ENCODE assay signal across 6 cellular contexts in genomic region chr1:1325288-1326074, GRCh38. TPM values are rescaled to one million over a fixed set of nuclear protein-coding genes. Genes with fewer than 3 reads are reported as not detected.
A peak's percentile ranks its signal among the peaks of the same experiment; 100 is the strongest.
DNase-seq lines count a peak whose midpoint lies in the region; ATAC-seq and TF ChIP-seq lines count a peak whose summit lies in the region.

No MANE protein-coding gene starts in this region.

- no peaks in the 10 kb centered on the region for H3K27me3 ChIP-seq in DOHH2 (ENCODE audit: control insufficient read depth, low read length)

- no peaks in the 10 kb centered on the region for H3F3A ChIP-seq in DOHH2 (ENCODE audit: control insufficient read depth, insufficient read depth)

- DNase-seq in activated naive CD4-positive, alpha-beta T cell treated with anti-CD3 and anti-CD28 coated beads, Interleukin-2, amount 50 U/mL, for 72 hours (ENCODE audit: low spot score in 2 of 2), result no peak
- no peak for DNase-seq in ecto neural progenitor cell (ENCODE audit: low spot score)

- peaks cover 11% of the 10 kb centered on the region for H3K9me3 ChIP-seq in DOHH2 (ENCODE audit: control insufficient read depth, insufficient read depth, low read length)
- no peaks in the 10 kb centered on the region for H3K9me3 ChIP-seq in mesodermal cell (ENCODE audit: control insufficient read depth, low read length)

- H3K9me3 Mint-ChIP-seq in activated naive CD4-positive, alpha-beta T cell treated with anti-CD3 and anti-CD28 coated beads, Interleukin-2, amount 50 U/mL, for 72 hours, result peaks cover 5 to 6% of the 10 kb centered on the region in 2 donors

- no peak for ATAC-seq in activated naive CD4-positive, alpha-beta T cell treated with anti-CD3 and anti-CD28 coated beads, Interleukin-2, amount 50 U/mL, for 72 hours
- ATAC-seq in HG03565 (IDR thresholded peaks at IDR 0.05; ENCODE audit: unreplicated experiment) (no peak), GM21447 (IDR thresholded peaks at IDR 0.05; ENCODE audit: unreplicated experiment) (no peak)

- H3K36me3 ChIP-seq in DOHH2 (ENCODE audit: control insufficient read depth, low read length) (peaks cover 32% of the 10 kb centered on the region; the same call in 1 of the 2 replicates), mesodermal cell (ENCODE audit: control insufficient read depth, insufficient read depth, low read length) (peaks cover 32% of the 10 kb centered on the region)

- peaks cover 0 to 7% of the 10 kb centered on the region in 2 donors for H3K36me3 Mint-ChIP-seq in activated naive CD4-positive, alpha-beta T cell treated with anti-CD3 and anti-CD28 coated beads, Interleukin-2, amount 50 U/mL, for 72 hours

- no peaks in the 10 kb centered on the region for H3K9me2 ChIP-seq in DOHH2 (replicated peaks; ENCODE audit: control insufficient read depth, low read length)

- H3K79me2 ChIP-seq in DOHH2 (ENCODE audit: control insufficient read depth, low read length), result peaks cover 54% of the 10 kb centered on the region

- H4K20me1 ChIP-seq in DOHH2 (ENCODE audit: control insufficient read depth, insufficient read depth, low read depth, low read length), result peaks cover 18% of the 10 kb centered on the region

- H3K4me2 ChIP-seq in DOHH2 (ENCODE audit: low read length), result peak overlapping the region; percentile 88

- peaks cover 32% of the 10 kb centered on the region for H3K4me1 ChIP-seq in DOHH2 (ENCODE audit: control insufficient read depth, low read length)
- H3K4me1 ChIP-seq in mesodermal cell (ENCODE audit: control insufficient read depth, insufficient read depth, low read length, poor library complexity, severe bottlenecking), result peaks cover 21% of the 10 kb centered on the region

- peak overlapping the region; percentile 82 for H3K4me3 ChIP-seq in DOHH2 (ENCODE audit: low read length)
- peak overlapping the region; percentile 73 for H3K4me3 ChIP-seq in mesodermal cell (ENCODE audit: extremely low read depth, insufficient read depth, low read length, poor library complexity, severe bottlenecking)

- TF ChIP-seq CTCF in DOHH2 (IDR thresholded peaks at IDR 0.05; ENCODE audit: low read depth, low read length, poor library complexity, severe bottlenecking), result no peak

- 79% methylated on average over 13 to 15 of the region's 16 CpGs for WGBS in mesodermal cell (ENCODE audit: insufficient coverage in 2 of 2), 2 experiments

- peak overlapping the region; percentile 72 to 87 for H3K27ac Mint-ChIP-seq in activated naive CD4-positive, alpha-beta T cell treated with anti-CD3 and anti-CD28 coated beads, Interleukin-2, amount 50 U/mL, for 72 hours

- H3K27ac ChIP-seq in DOHH2 (ENCODE audit: low read depth, low read length) (peak overlapping the region; percentile 10), mesodermal cell (ENCODE audit: low read depth, low read length, severe bottlenecking) (no peak overlapping the region)

RNA-seq across cellular contexts. Expression of gene CPTP, which starts 0.9 kb away (rescaled TPM):
- 10 to 100 TPM in 1 of 2 donors, 1 to 10 TPM in 1; 9.8 to 12.2 TPM for total RNA-seq in activated naive CD4-positive, alpha-beta T cell treated with anti-CD3 and anti-CD28 coated beads, Interleukin-2, amount 50 U/mL, for 72 hours
- 15.0 TPM for polyA plus RNA-seq in mesodermal cell (2013, experiment 1 of 2)
- polyA plus RNA-seq in mesodermal cell (2013, experiment 2 of 2), result 11.1 TPM

RNA-seq across cellular contexts. Expression of gene INTS11, which starts 1.0 kb away (rescaled TPM):
- total RNA-seq in activated naive CD4-positive, alpha-beta T cell treated with anti-CD3 and anti-CD28 coated beads, Interleukin-2, amount 50 U/mL, for 72 hours, result 100 to 1,000 TPM; 119 to 142 TPM
- 73.6 TPM for polyA plus RNA-seq in mesodermal cell (2013, experiment 1 of 2)
- 63.0 TPM for polyA plus RNA-seq in mesodermal cell (2013, experiment 2 of 2)

RNA-seq across cellular contexts. Expression of gene TAS1R3, which starts 5.6 kb away (rescaled TPM):
- total RNA-seq in activated naive CD4-positive, alpha-beta T cell treated with anti-CD3 and anti-CD28 coated beads, Interleukin-2, amount 50 U/mL, for 72 hours, result under 1 TPM; 0.32 to 0.43 TPM
- 0.11 TPM for polyA plus RNA-seq in mesodermal cell (2013, experiment 1 of 2)
- 0.10 TPM for polyA plus RNA-seq in mesodermal cell (2013, experiment 2 of 2)

RNA-seq across cellular contexts. Expression of gene PUSL1, which starts 17.1 kb away (rescaled TPM):
- total RNA-seq in activated naive CD4-positive, alpha-beta T cell treated with anti-CD3 and anti-CD28 coated beads, Interleukin-2, amount 50 U/mL, for 72 hours, result 10 to 100 TPM; 15.1 to 39.5 TPM
- polyA plus RNA-seq in mesodermal cell (2013, experiment 1 of 2), result 16.9 TPM
- 15.2 TPM for polyA plus RNA-seq in mesodermal cell (2013, experiment 2 of 2)

RNA-seq across cellular contexts. Expression of gene ACAP3, which starts 17.8 kb away (rescaled TPM):
- total RNA-seq in activated naive CD4-positive, alpha-beta T cell treated with anti-CD3 and anti-CD28 coated beads, Interleukin-2, amount 50 U/mL, for 72 hours, result 10 to 100 TPM; 38.3 to 52.4 TPM
- 39.6 TPM for polyA plus RNA-seq in mesodermal cell (2013, experiment 1 of 2)
- 31.9 TPM for polyA plus RNA-seq in mesodermal cell (2013, experiment 2 of 2)
